Comparison of ENCODE assay signal across 19 cellular contexts in genomic region chr10:128641998-128642397, GRCh38.
DNase-seq lines count a peak whose midpoint lies in the region; ATAC-seq, FAIRE-seq and TF ChIP-seq lines count a peak whose summit lies in the region.
"Had no signal": no experiment of that assay in that cellular context is flagged by ENCODE, and none has a peak within 500 bp of the region (broad histone marks: within the 10 kb centered on the region; RNA-seq: fewer than 3 reads in every experiment).

No MANE protein-coding gene starts in this region.

- no peaks in the 10 kb centered on the region for H3K4me1 Mint-ChIP-seq in WTC11
- H3K4me1 Mint-ChIP-seq: CD14-positive monocyte had no signal

- H2BK15ac ChIP-seq in mesendoderm (replicated peaks; ENCODE audit: low read depth) = no peak overlapping the region

- H3K9me3 Mint-ChIP-seq in WTC11 = peaks cover 5% of the 10 kb centered on the region

- H3K9ac ChIP-seq in mesendoderm (ENCODE audit: low read length) = no peak overlapping the region

- no peak overlapping the region for H3K23ac ChIP-seq in mesendoderm (ENCODE audit: low read length)

- H3K18ac ChIP-seq in mesendoderm (ENCODE audit: low read length) = no peak overlapping the region

- no peak overlapping the region for H2AK5ac ChIP-seq in mesendoderm (ENCODE audit: low read length)

- TF ChIP-seq CTCF in bronchial epithelial cell (IDR thresholded peaks at IDR 0.05; ENCODE audit: insufficient read depth, low read length, severe bottlenecking) (no peak), WTC11 (IDR thresholded peaks at IDR 0.05) (no peak)

- H2BK5ac ChIP-seq in mesendoderm (ENCODE audit: low read length) = no peak overlapping the region

- DNase-seq in activated CD4-positive, alpha-beta T cell treated with anti-CD3 and anti-CD28 coated beads for 48 hours = peak; percentile 24
- DNase-seq in activated CD4-positive, alpha-beta T cell treated with anti-CD3 and anti-CD28 coated beads for 4 hours = no peak
- peak; percentile 40 for DNase-seq in Daoy (ENCODE audit: low read depth)
- DNase-seq in bronchial epithelial cell (ENCODE audit: low read depth) = peak; percentile 21
- DNase-seq in mesendoderm = peak; percentile 9
- no peak for DNase-seq in NOMO-1 treated with DMSO at 0.1 percent for 48 hours (lab: John Stamatoyannopoulos, UW; ENCODE audit: unreplicated experiment)
- DNase-seq in WTC11 (ENCODE audit: low spot score) = no peak
- DNase-seq: 8988T, DMS 273 treated with DMSO at 0.1 percent for 48 hours, DND-41, KBM-7, MV-4-11, NCI-H1417, NCI-H1930, NCI-H526 had no signal

- FAIRE-seq in bronchial epithelial cell (lab: Jason Lieb, UNC) = peak; percentile 79
- FAIRE-seq: G401.6, H54 had no signal

- no peak overlapping the region for H4K8ac ChIP-seq in mesendoderm (ENCODE audit: low read depth, low read length)

- POLR2A ChIA-PET in WTC11 (lab: Charles Lee) = no interaction called here

- H3K56ac ChIP-seq in mesendoderm (ENCODE audit: low read length) = no peak overlapping the region

- no peaks in the 10 kb centered on the region for H3K27me3 ChIP-seq in bronchial epithelial cell (ENCODE audit: control insufficient read depth, insufficient read depth, low read length)
- no peaks in the 10 kb centered on the region for H3K27me3 ChIP-seq in mesendoderm (ENCODE audit: insufficient read depth, low read length, poor library complexity)

- no peak for ATAC-seq in HG02588 (IDR thresholded peaks at IDR 0.05; ENCODE audit: unreplicated experiment)
- no peak for ATAC-seq in WTC11

- no peaks in the 10 kb centered on the region for H3K79me1 ChIP-seq in mesendoderm (ENCODE audit: low read length)

- no peak overlapping the region for H3K4me3 Mint-ChIP-seq in WTC11
- H3K4me3 Mint-ChIP-seq: CD14-positive monocyte had no signal

- H3K27ac ChIP-seq in mesendoderm (ENCODE audit: low read depth, low read length) = no peak overlapping the region

- no peak overlapping the region for H3K4ac ChIP-seq in mesendoderm (ENCODE audit: low read depth, low read length)

- no peaks in the 10 kb centered on the region for H3K79me2 ChIP-seq in mesendoderm (ENCODE audit: control insufficient read depth, insufficient read depth, low read length)

- H3K27ac Mint-ChIP-seq in WTC11 = no peak overlapping the region
- H3K27ac Mint-ChIP-seq: CD14-positive monocyte had no signal

- H3K4me1 ChIP-seq in mesendoderm (ENCODE audit: control insufficient read depth, low read depth, low read length) = no peaks in the 10 kb centered on the region

- H3K36me3 ChIP-seq in bronchial epithelial cell (ENCODE audit: control insufficient read depth, insufficient read depth, low read length) (no peaks in the 10 kb centered on the region), mesendoderm (ENCODE audit: control insufficient read depth, insufficient read depth, low read length) (no peaks in the 10 kb centered on the region)

- H2BK120ac ChIP-seq in mesendoderm (ENCODE audit: low read depth, low read length) = no peak overlapping the region

- H3K36me3 Mint-ChIP-seq in WTC11 = no peaks in the 10 kb centered on the region
- H3K36me3 Mint-ChIP-seq: CD14-positive monocyte had no signal

- no peak overlapping the region for H3K4me2 ChIP-seq in mesendoderm (ENCODE audit: low read length)

- no CpG with 5 or more reads among the region's 3 CpGs for WGBS in mesendoderm (ENCODE audit: extremely low coverage, insufficient coverage, low lambda C conversion rate)

- CTCF ChIA-PET in WTC11 (lab: Charles Lee) = no interaction called here

- no peak overlapping the region for H4K5ac ChIP-seq in mesendoderm (ENCODE audit: low read length)

- H3K4me3 ChIP-seq in bronchial epithelial cell (ENCODE audit: low read depth, low read length) (no peak overlapping the region), mesendoderm (ENCODE audit: low read length) (no peak overlapping the region)

- no peaks in the 10 kb centered on the region for H3K27me3 Mint-ChIP-seq in WTC11 (ENCODE audit: low read depth)

TF ChIP-seq in WTC11, 78 proteins besides CTCF, POLR2A, EP300 and RAD21:
- no peak for TF ChIP-seq IRF1 (CRISPR knock-in tag; IDR thresholded peaks at IDR 0.05)
- TF ChIP-seq ZNF219 (CRISPR knock-in tag; IDR thresholded peaks at IDR 0.05; ENCODE audit: borderline replicate concordance) = no peak
- no peak for TF ChIP-seq ZNF512 (CRISPR knock-in tag; IDR thresholded peaks at IDR 0.05; ENCODE audit: borderline replicate concordance)
- TF ChIP-seq NFE2L1 (CRISPR knock-in tag; IDR thresholded peaks at IDR 0.05) = no peak
- no peak for TF ChIP-seq CREB1 (CRISPR knock-in tag; IDR thresholded peaks at IDR 0.05)
- TF ChIP-seq PRDM15 (CRISPR knock-in tag; IDR thresholded peaks at IDR 0.05) = no peak
- TF ChIP-seq FOXP4 (CRISPR knock-in tag; IDR thresholded peaks at IDR 0.05) = no peak

Comparison
In these comparisons a context has a peak if more than half of its experiments do, and no peak if none do; other contexts are left out.
1. DNase-seq: peak in activated CD4-positive, alpha-beta T cell treated with anti-CD3 and anti-CD28 coated beads for 48 hours (single experiment), Daoy (single experiment), bronchial epithelial cell (single experiment) and mesendoderm (single experiment); none in activated CD4-positive, alpha-beta T cell treated with anti-CD3 and anti-CD28 coated beads for 4 hours (0 of 2), NOMO-1 treated with DMSO at 0.1 percent for 48 hours (single experiment) and WTC11 (single experiment).